Comparison of ENCODE assay signal across 1 cellular context in the genomic region with DNA sequence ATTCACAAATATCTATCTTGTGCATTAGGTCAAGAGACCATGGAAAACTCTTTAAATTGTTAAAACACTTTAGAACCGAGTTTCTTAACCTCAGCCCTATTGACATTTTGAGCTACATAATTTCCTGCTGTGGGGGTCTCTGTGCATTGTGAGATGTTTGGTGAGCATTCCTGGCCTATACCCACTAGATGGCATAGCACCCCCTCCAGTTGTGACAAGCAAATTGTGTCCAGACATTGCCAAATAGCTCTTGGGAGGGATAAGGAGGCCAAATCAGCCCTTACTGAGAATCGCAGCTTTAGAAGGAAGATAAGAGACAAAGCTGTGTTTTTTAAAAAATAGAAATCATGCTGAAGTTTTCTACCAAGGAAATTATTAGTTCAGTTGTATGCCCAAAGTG.
TF ChIP-seq lines count a peak whose summit lies in the region.

No MANE protein-coding gene starts in this region.

TF ChIP-seq in GM23338, 12 proteins besides CTCF, POLR2A, EP300 and RAD21 (continued from another document):
- TF ChIP-seq, protein P1, sequence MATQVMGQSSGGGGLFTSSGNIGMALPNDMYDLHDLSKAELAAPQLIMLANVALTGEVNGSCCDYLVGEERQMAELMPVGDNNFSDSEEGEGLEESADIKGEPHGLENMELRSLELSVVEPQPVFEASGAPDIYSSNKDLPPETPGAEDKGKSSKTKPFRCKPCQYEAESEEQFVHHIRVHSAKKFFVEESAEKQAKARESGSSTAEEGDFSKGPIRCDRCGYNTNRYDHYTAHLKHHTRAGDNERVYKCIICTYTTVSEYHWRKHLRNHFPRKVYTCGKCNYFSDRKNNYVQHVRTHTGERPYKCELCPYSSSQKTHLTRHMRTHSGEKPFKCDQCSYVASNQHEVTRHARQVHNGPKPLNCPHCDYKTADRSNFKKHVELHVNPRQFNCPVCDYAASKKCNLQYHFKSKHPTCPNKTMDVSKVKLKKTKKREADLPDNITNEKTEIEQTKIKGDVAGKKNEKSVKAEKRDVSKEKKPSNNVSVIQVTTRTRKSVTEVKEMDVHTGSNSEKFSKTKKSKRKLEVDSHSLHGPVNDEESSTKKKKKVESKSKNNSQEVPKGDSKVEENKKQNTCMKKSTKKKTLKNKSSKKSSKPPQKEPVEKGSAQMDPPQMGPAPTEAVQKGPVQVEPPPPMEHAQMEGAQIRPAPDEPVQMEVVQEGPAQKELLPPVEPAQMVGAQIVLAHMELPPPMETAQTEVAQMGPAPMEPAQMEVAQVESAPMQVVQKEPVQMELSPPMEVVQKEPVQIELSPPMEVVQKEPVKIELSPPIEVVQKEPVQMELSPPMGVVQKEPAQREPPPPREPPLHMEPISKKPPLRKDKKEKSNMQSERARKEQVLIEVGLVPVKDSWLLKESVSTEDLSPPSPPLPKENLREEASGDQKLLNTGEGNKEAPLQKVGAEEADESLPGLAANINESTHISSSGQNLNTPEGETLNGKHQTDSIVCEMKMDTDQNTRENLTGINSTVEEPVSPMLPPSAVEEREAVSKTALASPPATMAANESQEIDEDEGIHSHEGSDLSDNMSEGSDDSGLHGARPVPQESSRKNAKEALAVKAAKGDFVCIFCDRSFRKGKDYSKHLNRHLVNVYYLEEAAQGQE (IDR thresholded peaks at IDR 0.05; ENCODE audit: unreplicated experiment), result no peak
- no peak for TF ChIP-seq STAT1 (IDR thresholded peaks at IDR 0.05; ENCODE audit: unreplicated experiment)
- no peak for TF ChIP-seq ZNF114 (CRISPR knock-in tag; IDR thresholded peaks at IDR 0.05)
- no peak for TF ChIP-seq EZH2 (IDR thresholded peaks at IDR 0.05; ENCODE audit: low read depth, unreplicated experiment)
